In the genomic region with DNA sequence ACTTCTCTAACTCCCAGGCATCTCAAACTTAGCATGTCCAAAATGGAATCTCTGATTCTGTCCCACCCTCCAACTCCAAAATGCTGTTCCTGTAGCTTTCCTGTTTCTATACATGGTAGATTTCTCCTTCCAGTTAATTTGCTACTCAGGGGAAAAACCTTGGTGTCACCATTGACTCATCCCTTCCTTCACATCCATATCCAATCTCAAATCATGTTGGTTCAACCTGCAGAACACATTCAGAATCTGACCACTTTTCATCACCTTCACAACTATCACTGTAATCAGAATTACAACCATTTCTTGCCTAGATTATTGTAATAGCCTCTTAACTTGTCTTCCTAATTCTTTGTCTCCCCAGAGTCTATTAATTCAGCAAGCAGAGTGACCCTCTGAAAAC, we compare ENCODE assay signal across 1 cellular context.
TF ChIP-seq lines count a peak whose summit lies in the region.

No MANE protein-coding gene starts in this region.

TF ChIP-seq in HepG2, 621 proteins besides CTCF, POLR2A, EP300 and RAD21:
- no peak for TF ChIP-seq ZNF326 (CRISPR knock-in tag; IDR thresholded peaks at IDR 0.05; ENCODE audit: borderline replicate concordance)
- TF ChIP-seq FOXP1 (IDR thresholded peaks at IDR 0.05): no peak
- TF ChIP-seq FOXP1 (CRISPR knock-in tag; IDR thresholded peaks at IDR 0.05): no peak
- no peak for TF ChIP-seq SNRNP70 (IDR thresholded peaks at IDR 0.05; ENCODE audit: low read depth, low read length)
- no peak for TF ChIP-seq IKZF4 (CRISPR knock-in tag; IDR thresholded peaks at IDR 0.05; ENCODE audit: borderline replicate concordance, low read depth, not compliant biosample characterization)
- TF ChIP-seq RARA (CRISPR knock-in tag; IDR thresholded peaks at IDR 0.05): no peak
- no peak for TF ChIP-seq SCMH1 (CRISPR knock-in tag; IDR thresholded peaks at IDR 0.05; ENCODE audit: borderline replicate concordance)
- TF ChIP-seq TBX2 (CRISPR knock-in tag; IDR thresholded peaks at IDR 0.05; ENCODE audit: borderline replicate concordance): no peak
- TF ChIP-seq ZNF644 (CRISPR knock-in tag; IDR thresholded peaks at IDR 0.05; ENCODE audit: low read depth): no peak
- no peak for TF ChIP-seq ZNF672 (CRISPR knock-in tag; IDR thresholded peaks at IDR 0.05)
- TF ChIP-seq ZUFSP (CRISPR knock-in tag; IDR thresholded peaks at IDR 0.05; ENCODE audit: borderline replicate concordance): no peak
- no peak for TF ChIP-seq ISX (CRISPR knock-in tag; conservative IDR thresholded peaks at IDR 0.05)
